11 cellular contexts compared by ENCODE assay signal in the genomic region with DNA sequence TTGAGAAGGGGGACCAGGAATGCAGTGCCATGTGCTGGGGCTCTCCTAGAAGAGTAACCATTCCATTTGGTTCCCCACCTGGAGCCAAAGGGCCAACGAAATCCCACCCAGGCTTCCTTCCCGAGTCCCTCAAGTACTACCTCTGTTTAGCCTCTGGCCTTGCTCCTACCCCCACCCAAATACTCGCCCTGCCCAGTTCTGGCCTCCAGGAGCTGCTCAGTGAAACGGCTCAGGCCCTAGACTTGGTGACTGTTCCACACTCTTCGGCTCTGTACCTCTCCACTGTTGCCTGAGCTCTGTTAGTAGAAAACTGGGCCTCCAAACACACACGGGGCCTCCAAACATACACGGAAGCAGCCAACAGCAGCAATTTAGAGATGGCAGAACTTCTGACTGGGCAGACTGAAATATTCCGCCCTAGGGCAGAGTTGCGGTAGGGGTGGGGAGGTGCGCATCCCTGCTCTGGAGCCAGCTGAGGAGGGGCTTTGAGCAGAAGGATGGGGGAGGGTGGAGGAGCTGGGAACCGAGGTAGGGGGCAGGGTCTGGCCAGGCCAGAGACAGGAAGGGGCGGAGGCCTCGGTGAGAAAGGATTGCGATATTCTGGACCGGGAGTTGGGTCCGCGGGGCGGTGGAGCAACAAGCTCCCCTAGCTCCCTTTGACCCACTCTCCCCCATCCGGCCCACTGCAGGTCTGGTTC. TPM values are rescaled to one million over a fixed set of nuclear protein-coding genes. Genes with fewer than 3 reads are reported as not detected.
DNase-seq lines count a peak whose midpoint lies in the region; ATAC-seq, FAIRE-seq and TF ChIP-seq lines count a peak whose summit lies in the region.
"Had no signal": no experiment of that assay in that cellular context is flagged by ENCODE, and none has a peak within 500 bp of the region (broad histone marks: within the 10 kb centered on the region; RNA-seq: fewer than 3 reads in every experiment).

No MANE protein-coding gene starts in this region.

- H3K4me3 ChIP-seq in WERI-Rb-1 (ENCODE audit: low read depth, low read length) (no peak overlapping the region), retinal pigment epithelial cell (ENCODE audit: low read length) (peak overlapping the region; percentile 14)

- no peak for ATAC-seq in GM21576 (IDR thresholded peaks at IDR 0.05; ENCODE audit: unreplicated experiment)
- ATAC-seq: esophagus mucosa had no signal

- no peaks in the 10 kb centered on the region for H3K36me3 ChIP-seq in WERI-Rb-1

- no peak for TF ChIP-seq CTCF in WERI-Rb-1 (IDR thresholded peaks at IDR 0.05; ENCODE audit: low read depth, low read length)
- no peak for TF ChIP-seq CTCF in glutamatergic neuron (IDR thresholded peaks at IDR 0.05; ENCODE audit: partially characterized antibody, unreplicated experiment)
- TF ChIP-seq CTCF in retinal pigment epithelial cell (conservative IDR thresholded peaks at IDR 0.05; ENCODE audit: low read depth, low read length), result no peak

- peaks cover 75% of the 10 kb centered on the region for H3K27me3 ChIP-seq in WERI-Rb-1 (ENCODE audit: insufficient read depth, low read depth, severe bottlenecking)

- no peak overlapping the region for H3K27ac ChIP-seq in WERI-Rb-1

- H3K4me3 Mint-ChIP-seq in T-helper 2 cell treated with Interferon-gamma antibody and Interleukin-4, amounts not matched to agents 5 μg/mL and 100 μg/mL, for 36 hours, result peak overlapping the region; percentile 51
- peak overlapping the region; percentile 60 for H3K4me3 Mint-ChIP-seq in glutamatergic neuron (ENCODE audit: unreplicated experiment)

- H3K36me3 Mint-ChIP-seq in T-helper 2 cell treated with Interferon-gamma antibody and Interleukin-4, amounts not matched to agents 5 μg/mL and 100 μg/mL, for 36 hours (ENCODE audit: low read depth), result peaks cover under 1% of the 10 kb centered on the region
- H3K36me3 Mint-ChIP-seq in glutamatergic neuron (ENCODE audit: unreplicated experiment), result peaks cover 2% of the 10 kb centered on the region

- no peak for FAIRE-seq in HTR-8/SVneo (lab: Jason Lieb, UNC)

- peaks cover 42% of the 10 kb centered on the region for H3K4me1 Mint-ChIP-seq in T-helper 2 cell treated with Interferon-gamma antibody and Interleukin-4, amounts not matched to agents 5 μg/mL and 100 μg/mL, for 36 hours (ENCODE audit: low read depth)
- H3K4me1 Mint-ChIP-seq in glutamatergic neuron (ENCODE audit: low read depth, unreplicated experiment), result peaks cover 14% of the 10 kb centered on the region

- H3K27me3 Mint-ChIP-seq in T-helper 2 cell treated with Interferon-gamma antibody and Interleukin-4, amounts not matched to agents 5 μg/mL and 100 μg/mL, for 36 hours (ENCODE audit: low read depth), result peaks cover 81% of the 10 kb centered on the region
- peaks cover 49% of the 10 kb centered on the region for H3K27me3 Mint-ChIP-seq in glutamatergic neuron (ENCODE audit: unreplicated experiment)

- H3K9me3 Mint-ChIP-seq in T-helper 2 cell treated with Interferon-gamma antibody and Interleukin-4, amounts not matched to agents 5 μg/mL and 100 μg/mL, for 36 hours, result no peaks in the 10 kb centered on the region
- peaks cover 16% of the 10 kb centered on the region for H3K9me3 Mint-ChIP-seq in glutamatergic neuron (ENCODE audit: unreplicated experiment)

- no peak for DNase-seq in T-helper 2 cell treated with Interferon-gamma antibody and Interleukin-4, amounts not matched to agents 5 μg/mL and 100 μg/mL, for 36 hours (ENCODE audit: low spot score)
- DNase-seq in T-helper 2 cell (no peak), WERI-Rb-1 (peak; percentile 16), glutamatergic neuron (peak; percentile 20), retinal pigment epithelial cell (ENCODE audit: low read depth) (no peak), RKO (ENCODE audit: low spot score) (no peak), HTR-8/SVneo (ENCODE audit: insufficient read length, low spot score) (no peak)
- DNase-seq: stimulated activated CD4-positive, alpha-beta T cell treated with anti-CD3 and anti-CD28 coated beads, Interleukin-4, amount 100 ng/mL, for 24 hours had no signal

- no peak overlapping the region for H3K27ac Mint-ChIP-seq in T-helper 2 cell treated with Interferon-gamma antibody and Interleukin-4, amounts not matched to agents 5 μg/mL and 100 μg/mL, for 36 hours
- no peak overlapping the region for H3K27ac Mint-ChIP-seq in glutamatergic neuron (ENCODE audit: unreplicated experiment)

- peaks cover 10% of the 10 kb centered on the region for H3K9me3 ChIP-seq in WERI-Rb-1 (ENCODE audit: severe bottlenecking)

RNA-seq across cellular contexts. Expression of a gene that starts 4.3 kb away (rescaled TPM):
- 0.15 TPM for total RNA-seq in glutamatergic neuron (ENCODE audit: unreplicated experiment)
- total RNA-seq: urinary bladder had no signal

Comparison
In these comparisons a context has a peak if more than half of its experiments do, and no peak if none do; other contexts are left out.
1. DNase-seq: peak in WERI-Rb-1 (single experiment) and glutamatergic neuron (single experiment); none in T-helper 2 cell treated with Interferon-gamma antibody and Interleukin-4, amounts not matched to agents 5 μg/mL and 100 μg/mL, for 36 hours (single experiment), T-helper 2 cell (0 of 5), retinal pigment epithelial cell (single experiment), RKO (single experiment) and HTR-8/SVneo (single experiment).